Comparison of ENCODE assay signal across 1 cellular context in the genomic region with DNA sequence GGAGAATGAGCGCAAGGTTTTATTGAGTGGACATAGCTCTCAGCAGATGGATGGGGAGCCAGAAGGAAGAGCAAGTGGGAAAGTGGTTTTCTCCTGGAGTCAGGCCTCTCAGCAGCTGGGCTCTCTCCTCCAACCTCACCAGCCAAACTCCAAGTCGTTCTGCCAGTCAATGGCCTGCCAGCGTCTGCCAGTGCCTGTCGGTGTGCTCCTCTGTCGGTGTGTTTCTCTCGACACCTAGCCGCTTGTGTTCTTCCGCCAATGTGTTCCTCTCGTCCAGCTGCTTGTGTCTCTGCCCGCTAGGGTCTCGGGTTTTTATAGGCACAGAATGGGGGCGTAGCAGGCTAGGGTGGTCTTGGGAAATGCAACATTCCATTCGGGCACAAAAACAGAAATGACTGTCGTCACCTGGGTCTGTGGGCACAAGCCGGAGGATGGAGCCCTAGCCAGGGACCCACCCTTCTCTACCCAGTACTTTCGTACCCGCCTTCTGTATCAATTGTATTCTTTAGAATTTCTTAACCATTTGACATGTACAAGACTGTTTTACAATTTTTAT.
TF ChIP-seq lines count a peak whose summit lies in the region.

No MANE protein-coding gene starts in this region.

TF ChIP-seq in GM23338, 12 proteins besides CTCF, POLR2A, EP300 and RAD21 (continued from another document):
- TF ChIP-seq, protein P1, sequence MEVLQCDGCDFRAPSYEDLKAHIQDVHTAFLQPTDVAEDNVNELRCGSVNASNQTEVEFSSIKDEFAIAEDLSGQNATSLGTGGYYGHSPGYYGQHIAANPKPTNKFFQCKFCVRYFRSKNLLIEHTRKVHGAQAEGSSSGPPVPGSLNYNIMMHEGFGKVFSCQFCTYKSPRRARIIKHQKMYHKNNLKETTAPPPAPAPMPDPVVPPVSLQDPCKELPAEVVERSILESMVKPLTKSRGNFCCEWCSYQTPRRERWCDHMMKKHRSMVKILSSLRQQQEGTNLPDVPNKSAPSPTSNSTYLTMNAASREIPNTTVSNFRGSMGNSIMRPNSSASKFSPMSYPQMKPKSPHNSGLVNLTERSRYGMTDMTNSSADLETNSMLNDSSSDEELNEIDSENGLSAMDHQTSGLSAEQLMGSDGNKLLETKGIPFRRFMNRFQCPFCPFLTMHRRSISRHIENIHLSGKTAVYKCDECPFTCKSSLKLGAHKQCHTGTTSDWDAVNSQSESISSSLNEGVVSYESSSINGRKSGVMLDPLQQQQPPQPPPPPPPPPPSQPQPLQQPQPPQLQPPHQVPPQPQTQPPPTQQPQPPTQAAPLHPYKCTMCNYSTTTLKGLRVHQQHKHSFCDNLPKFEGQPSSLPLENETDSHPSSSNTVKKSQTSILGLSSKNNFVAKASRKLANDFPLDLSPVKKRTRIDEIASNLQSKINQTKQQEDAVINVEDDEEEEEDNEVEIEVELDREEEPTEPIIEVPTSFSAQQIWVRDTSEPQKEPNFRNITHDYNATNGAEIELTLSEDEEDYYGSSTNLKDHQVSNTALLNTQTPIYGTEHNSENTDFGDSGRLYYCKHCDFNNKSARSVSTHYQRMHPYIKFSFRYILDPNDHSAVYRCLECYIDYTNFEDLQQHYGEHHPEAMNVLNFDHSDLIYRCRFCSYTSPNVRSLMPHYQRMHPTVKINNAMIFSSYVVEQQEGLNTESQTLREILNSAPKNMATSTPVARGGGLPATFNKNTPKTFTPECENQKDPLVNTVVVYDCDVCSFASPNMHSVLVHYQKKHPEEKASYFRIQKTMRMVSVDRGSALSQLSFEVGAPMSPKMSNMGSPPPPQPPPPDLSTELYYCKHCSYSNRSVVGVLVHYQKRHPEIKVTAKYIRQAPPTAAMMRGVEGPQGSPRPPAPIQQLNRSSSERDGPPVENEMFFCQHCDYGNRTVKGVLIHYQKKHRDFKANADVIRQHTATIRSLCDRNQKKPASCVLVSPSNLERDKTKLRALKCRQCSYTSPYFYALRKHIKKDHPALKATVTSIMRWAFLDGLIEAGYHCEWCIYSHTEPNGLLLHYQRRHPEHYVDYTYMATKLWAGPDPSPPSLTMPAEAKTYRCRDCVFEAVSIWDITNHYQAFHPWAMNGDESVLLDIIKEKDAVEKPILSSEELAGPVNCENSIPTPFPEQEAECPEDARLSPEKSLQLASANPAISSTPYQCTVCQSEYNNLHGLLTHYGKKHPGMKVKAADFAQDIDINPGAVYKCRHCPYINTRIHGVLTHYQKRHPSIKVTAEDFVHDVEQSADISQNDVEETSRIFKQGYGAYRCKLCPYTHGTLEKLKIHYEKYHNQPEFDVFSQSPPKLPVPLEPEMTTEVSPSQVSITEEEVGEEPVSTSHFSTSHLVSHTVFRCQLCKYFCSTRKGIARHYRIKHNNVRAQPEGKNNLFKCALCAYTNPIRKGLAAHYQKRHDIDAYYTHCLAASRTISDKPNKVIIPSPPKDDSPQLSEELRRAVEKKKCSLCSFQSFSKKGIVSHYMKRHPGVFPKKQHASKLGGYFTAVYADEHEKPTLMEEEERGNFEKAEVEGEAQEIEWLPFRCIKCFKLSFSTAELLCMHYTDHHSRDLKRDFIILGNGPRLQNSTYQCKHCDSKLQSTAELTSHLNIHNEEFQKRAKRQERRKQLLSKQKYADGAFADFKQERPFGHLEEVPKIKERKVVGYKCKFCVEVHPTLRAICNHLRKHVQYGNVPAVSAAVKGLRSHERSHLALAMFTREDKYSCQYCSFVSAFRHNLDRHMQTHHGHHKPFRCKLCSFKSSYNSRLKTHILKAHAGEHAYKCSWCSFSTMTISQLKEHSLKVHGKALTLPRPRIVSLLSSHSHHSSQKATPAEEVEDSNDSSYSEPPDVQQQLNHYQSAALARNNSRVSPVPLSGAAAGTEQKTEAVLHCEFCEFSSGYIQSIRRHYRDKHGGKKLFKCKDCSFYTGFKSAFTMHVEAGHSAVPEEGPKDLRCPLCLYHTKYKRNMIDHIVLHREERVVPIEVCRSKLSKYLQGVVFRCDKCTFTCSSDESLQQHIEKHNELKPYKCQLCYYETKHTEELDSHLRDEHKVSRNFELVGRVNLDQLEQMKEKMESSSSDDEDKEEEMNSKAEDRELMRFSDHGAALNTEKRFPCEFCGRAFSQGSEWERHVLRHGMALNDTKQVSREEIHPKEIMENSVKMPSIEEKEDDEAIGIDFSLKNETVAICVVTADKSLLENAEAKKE (CRISPR knock-in tag; IDR thresholded peaks at IDR 0.05) = no peak
- TF ChIP-seq, protein P2, sequence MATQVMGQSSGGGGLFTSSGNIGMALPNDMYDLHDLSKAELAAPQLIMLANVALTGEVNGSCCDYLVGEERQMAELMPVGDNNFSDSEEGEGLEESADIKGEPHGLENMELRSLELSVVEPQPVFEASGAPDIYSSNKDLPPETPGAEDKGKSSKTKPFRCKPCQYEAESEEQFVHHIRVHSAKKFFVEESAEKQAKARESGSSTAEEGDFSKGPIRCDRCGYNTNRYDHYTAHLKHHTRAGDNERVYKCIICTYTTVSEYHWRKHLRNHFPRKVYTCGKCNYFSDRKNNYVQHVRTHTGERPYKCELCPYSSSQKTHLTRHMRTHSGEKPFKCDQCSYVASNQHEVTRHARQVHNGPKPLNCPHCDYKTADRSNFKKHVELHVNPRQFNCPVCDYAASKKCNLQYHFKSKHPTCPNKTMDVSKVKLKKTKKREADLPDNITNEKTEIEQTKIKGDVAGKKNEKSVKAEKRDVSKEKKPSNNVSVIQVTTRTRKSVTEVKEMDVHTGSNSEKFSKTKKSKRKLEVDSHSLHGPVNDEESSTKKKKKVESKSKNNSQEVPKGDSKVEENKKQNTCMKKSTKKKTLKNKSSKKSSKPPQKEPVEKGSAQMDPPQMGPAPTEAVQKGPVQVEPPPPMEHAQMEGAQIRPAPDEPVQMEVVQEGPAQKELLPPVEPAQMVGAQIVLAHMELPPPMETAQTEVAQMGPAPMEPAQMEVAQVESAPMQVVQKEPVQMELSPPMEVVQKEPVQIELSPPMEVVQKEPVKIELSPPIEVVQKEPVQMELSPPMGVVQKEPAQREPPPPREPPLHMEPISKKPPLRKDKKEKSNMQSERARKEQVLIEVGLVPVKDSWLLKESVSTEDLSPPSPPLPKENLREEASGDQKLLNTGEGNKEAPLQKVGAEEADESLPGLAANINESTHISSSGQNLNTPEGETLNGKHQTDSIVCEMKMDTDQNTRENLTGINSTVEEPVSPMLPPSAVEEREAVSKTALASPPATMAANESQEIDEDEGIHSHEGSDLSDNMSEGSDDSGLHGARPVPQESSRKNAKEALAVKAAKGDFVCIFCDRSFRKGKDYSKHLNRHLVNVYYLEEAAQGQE (IDR thresholded peaks at IDR 0.05; ENCODE audit: unreplicated experiment) = no peak
- TF ChIP-seq CREB1 (CRISPR knock-in tag; IDR thresholded peaks at IDR 0.05; ENCODE audit: low read depth) (no peak), ZNF331 (CRISPR knock-in tag; IDR thresholded peaks at IDR 0.05; ENCODE audit: low read depth) (no peak), JUNB (IDR thresholded peaks at IDR 0.05; ENCODE audit: unreplicated experiment) (no peak), ZNF114 (CRISPR knock-in tag; IDR thresholded peaks at IDR 0.05) (no peak), EZH2phosphoT487 (IDR thresholded peaks at IDR 0.05; ENCODE audit: unreplicated experiment) (no peak), EZH2 (IDR thresholded peaks at IDR 0.05; ENCODE audit: low read depth, unreplicated experiment) (no peak), POLR2AphosphoS5 (IDR thresholded peaks at IDR 0.05; ENCODE audit: low read depth) (no peak)
- TF ChIP-seq, protein P3, sequence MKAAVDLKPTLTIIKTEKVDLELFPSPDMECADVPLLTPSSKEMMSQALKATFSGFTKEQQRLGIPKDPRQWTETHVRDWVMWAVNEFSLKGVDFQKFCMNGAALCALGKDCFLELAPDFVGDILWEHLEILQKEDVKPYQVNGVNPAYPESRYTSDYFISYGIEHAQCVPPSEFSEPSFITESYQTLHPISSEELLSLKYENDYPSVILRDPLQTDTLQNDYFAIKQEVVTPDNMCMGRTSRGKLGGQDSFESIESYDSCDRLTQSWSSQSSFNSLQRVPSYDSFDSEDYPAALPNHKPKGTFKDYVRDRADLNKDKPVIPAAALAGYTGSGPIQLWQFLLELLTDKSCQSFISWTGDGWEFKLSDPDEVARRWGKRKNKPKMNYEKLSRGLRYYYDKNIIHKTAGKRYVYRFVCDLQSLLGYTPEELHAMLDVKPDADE (IDR thresholded peaks at IDR 0.05) = no peak
